Comparison of ENCODE assay signal across 13 cellular contexts in genomic region chr6:146860583-146860982, GRCh38.
"Had no signal": no experiment of that assay in that cellular context is flagged by ENCODE, and none has a peak within 500 bp of the region (broad histone marks: within the 10 kb centered on the region; RNA-seq: fewer than 3 reads in every experiment).

No MANE protein-coding gene starts in this region.

- H3K9me3 ChIP-seq: prostate gland had no signal

- DNase-seq: activated CD4-positive, alpha-beta T cell treated with anti-CD3 and anti-CD28 coated beads for 48 hours; activated CD8-positive, alpha-beta memory T cell treated with anti-CD3 and anti-CD28 coated beads, Interleukin-2, amount 50 U/mL, for 48 hours; activated CD8-positive, alpha-beta T cell treated with anti-CD3 and anti-CD28 coated beads, Interleukin-2, amount 10 ng/mL, durations not matched to agents 7 days and 5 days; activated naive CD4-positive, alpha-beta T cell treated with Interleukin-2 at 50 U/mL for 16 hours; cortex of kidney; effector memory CD4-positive, alpha-beta T cell; stimulated activated CD4-positive, alpha-beta T cell treated with anti-CD3 and anti-CD28 coated beads, Interleukin-12 subunit alpha, Interleukin-12 subunit beta, amount 100 ng/mL, for 4 hours; stimulated activated naive CD4-positive, alpha-beta T cell; T-cell; WERI-Rb-1 had no signal

- H3K4me1 ChIP-seq: prostate gland had no signal

- H3K27ac ChIP-seq: cardiac muscle cell, prostate gland, WERI-Rb-1 had no signal

- H3K36me3 ChIP-seq: cardiac muscle cell, prostate gland, WERI-Rb-1 had no signal

- ATAC-seq: activated CD8-positive, alpha-beta T cell treated with anti-CD3 and anti-CD28 coated beads, Interleukin-2, amount 10 ng/mL, durations not matched to agents 7 days and 5 days; natural killer cell treated with Interleukin-12 subunit alpha and Interleukin-12 subunit beta and Interleukin-15 and Interleukin-18, amount 100 ng/mL, for 72 hours; T-cell had no signal

- H3K27me3 ChIP-seq: cardiac muscle cell had no signal

- H3K4me3 ChIP-seq: cardiac muscle cell, prostate gland had no signal
